Comparison of ENCODE assay signal across 20 cellular contexts in the genomic region with DNA sequence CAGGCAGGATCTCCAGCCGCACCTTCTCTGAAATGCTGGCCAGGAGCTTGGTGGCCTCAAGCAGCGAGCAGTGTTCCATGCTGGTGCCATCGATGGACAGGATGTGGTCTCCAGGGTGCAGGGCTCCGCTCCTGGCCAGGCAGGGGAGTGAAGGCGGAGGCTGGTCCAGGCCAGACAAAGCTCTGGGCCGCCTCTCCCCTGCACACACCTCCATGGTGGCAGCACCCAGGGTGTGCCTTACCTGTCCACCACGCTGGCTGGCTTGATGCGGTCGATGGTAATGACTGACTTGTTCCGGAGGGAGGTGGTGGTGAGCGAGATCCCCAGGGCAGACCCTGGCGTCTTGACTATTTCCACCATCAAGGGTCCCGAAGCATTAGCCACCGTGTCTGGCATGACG. TPM values are rescaled to one million over a fixed set of nuclear protein-coding genes. Genes with fewer than 3 reads are reported as not detected.
"Had no signal": no experiment of that assay in that cellular context is flagged by ENCODE, and none has a peak within 500 bp of the region (broad histone marks: within the 10 kb centered on the region; RNA-seq: fewer than 3 reads in every experiment).

No MANE protein-coding gene starts in this region.

- H3K4me3 ChIP-seq: adrenal gland, coronary artery, pancreas, SK-N-MC, spleen had no signal

- H3K27me3 ChIP-seq: adrenal gland, pancreas had no signal

- ATAC-seq: activated CD8-positive, alpha-beta T cell treated with anti-CD3 and anti-CD28 coated beads for 36 hours; pancreas; stimulated activated memory B cell treated with anti-CD40 and anti-IgM and Interleukin-4, amounts not matched to agents 10 μg/mL and 1 μg/mL and 100 μg/mL, for 72 hours; T-cell had no signal

- H3K27ac ChIP-seq: adrenal gland, coronary artery, epithelial cell of prostate, pancreas, SK-N-MC, spleen, VCaP had no signal

- H3K9me3 Mint-ChIP-seq: activated CD8-positive, alpha-beta T cell treated with anti-CD3 and anti-CD28 coated beads for 36 hours; memory B cell; nephron progenitor cell; stimulated activated memory B cell treated with anti-CD40 and anti-IgM and Interleukin-4, amounts not matched to agents 10 μg/mL and 1 μg/mL and 100 μg/mL, for 72 hours; T-cell had no signal

- H3K9me3 ChIP-seq: adrenal gland, pancreas, spleen had no signal

- H3K36me3 ChIP-seq: adrenal gland, pancreas had no signal

- H3K36me3 Mint-ChIP-seq: memory B cell; stimulated activated memory B cell treated with anti-CD40 and anti-IgM and Interleukin-4, amounts not matched to agents 10 μg/mL and 1 μg/mL and 100 μg/mL, for 72 hours; T-cell had no signal

- H3K4me1 Mint-ChIP-seq: memory B cell; stimulated activated memory B cell treated with anti-CD40 and anti-IgM and Interleukin-4, amounts not matched to agents 10 μg/mL and 1 μg/mL and 100 μg/mL, for 72 hours; T-cell had no signal

- H3K4me3 Mint-ChIP-seq: activated CD8-positive, alpha-beta T cell treated with anti-CD3 and anti-CD28 coated beads for 36 hours; memory B cell; nephron progenitor cell; stimulated activated memory B cell treated with anti-CD40 and anti-IgM and Interleukin-4, amounts not matched to agents 10 μg/mL and 1 μg/mL and 100 μg/mL, for 72 hours; T-cell had no signal

- H3K27ac Mint-ChIP-seq: activated CD8-positive, alpha-beta T cell treated with anti-CD3 and anti-CD28 coated beads for 36 hours; memory B cell; stimulated activated memory B cell treated with anti-CD40 and anti-IgM and Interleukin-4, amounts not matched to agents 10 μg/mL and 1 μg/mL and 100 μg/mL, for 72 hours; T-cell had no signal

- DNase-seq: activated CD4-positive, alpha-beta T cell treated with anti-CD3 and anti-CD28 coated beads for 4 hours; activated CD8-positive, alpha-beta memory T cell treated with anti-CD3 and anti-CD28 coated beads, Interleukin-2, amount 50 U/mL, for 48 hours; activated CD8-positive, alpha-beta T cell treated with anti-CD3 and anti-CD28 coated beads for 36 hours; activated naive CD4-positive, alpha-beta T cell treated with Interleukin-2 at 50 U/mL for 16 hours; caudate nucleus; effector CD8-positive, alpha-beta T cell; nephron progenitor cell; retina; stimulated activated CD4-positive, alpha-beta T cell treated with anti-CD3 and anti-CD28 coated beads, Interleukin-1b, Interleukin-23, amount 100 ng/mL, for 48 hours; T-cell; trophoblast cell had no signal

- H3K4me1 ChIP-seq: adrenal gland, pancreas had no signal

RNA-seq across cellular contexts. Expression of a gene that starts 20.0 kb away (rescaled TPM):
- total RNA-seq: activated CD8-positive, alpha-beta T cell treated with anti-CD3 and anti-CD28 coated beads for 36 hours had no signal
